ENCODE assay signal across 10 cellular contexts in genomic region chr17:19812407-19812806, GRCh38. TPM values are rescaled to one million over a fixed set of nuclear protein-coding genes. Genes with fewer than 3 reads are reported as not detected.
DNase-seq lines count a peak whose midpoint lies in the region; ATAC-seq and TF ChIP-seq lines count a peak whose summit lies in the region.
"Had no signal": no experiment of that assay in that cellular context is flagged by ENCODE, and none has a peak within 500 bp of the region (broad histone marks: within the 10 kb centered on the region; RNA-seq: fewer than 3 reads in every experiment).

No MANE protein-coding gene starts in this region.

- DNase-seq in A673 (ENCODE audit: low spot score), result peak; percentile 18
- DNase-seq in GM10266 (ENCODE audit: extremely low spot score), result no peak
- DNase-seq in Panc1 (ENCODE audit: low read depth, low spot score), result no peak
- peak; percentile 21 for DNase-seq in fibroblast of pulmonary artery (ENCODE audit: low read depth)
- DNase-seq in AG08395 (ENCODE audit: low spot score), result no peak
- no peak for DNase-seq in NCI-H1436 treated with DMSO at 0.1 percent for 48 hours (lab: John Stamatoyannopoulos, UW)
- DNase-seq: activated CD8-positive, alpha-beta memory T cell treated with anti-CD3 and anti-CD28 coated beads for 24 hours; effector CD8-positive, alpha-beta T cell had no signal

- ATAC-seq in Panc1, result no peak
- no peak for ATAC-seq in GM21526 (IDR thresholded peaks at IDR 0.05; ENCODE audit: low FRiP score, unreplicated experiment)
- no peak for ATAC-seq in GM19035 (IDR thresholded peaks at IDR 0.05; ENCODE audit: unreplicated experiment)

- H3K9me3 ChIP-seq in A673 (ENCODE audit: low read depth, low read length, poor library complexity, severe bottlenecking) (no peaks in the 10 kb centered on the region), Panc1 (ENCODE audit: control insufficient read depth, insufficient read depth, low read depth, low read length) (no peaks in the 10 kb centered on the region)

- in situ Hi-C loops in Panc1 (cut with HindIII; ENCODE audit: low pct_unique_long_range_greater_than_20kb, low sequenced_read_pairs), result no loop called here

- H3K4me1 ChIP-seq in A673 (ENCODE audit: insufficient read depth, low read length, poor library complexity, severe bottlenecking), result no peaks in the 10 kb centered on the region
- H3K4me1 ChIP-seq in Panc1 (ENCODE audit: control insufficient read depth, insufficient read depth, low read length), result no peaks in the 10 kb centered on the region

- H3K4me3 ChIP-seq in A673 (ENCODE audit: low read depth, low read length, poor library complexity, severe bottlenecking), result no peak overlapping the region
- no peak overlapping the region for H3K4me3 ChIP-seq in Panc1 (ENCODE audit: low read depth in 2 of 2, low read length in 2 of 2)
- H3K4me3 ChIP-seq in fibroblast of pulmonary artery (replicated peaks; ENCODE audit: low read depth, low read length), result no peak overlapping the region

- BruUV-seq in A673 (replicated peaks; lab: Mats Ljungman, UMichigan), result no TSS peak
- BruUV-seq in Panc1 (replicated peaks; lab: Mats Ljungman, UMichigan), result no TSS peak

- CTCF ChIA-PET in A673 (lab: Charles Lee) (no interaction called here), Panc1 (lab: Charles Lee) (interaction anchor here (1.2 kb wide), 1 partner anchor 46 kb away, joined by 5 read pairs; no protein-coding TSS in a partner anchor)

- intact Hi-C loops in A673 (cut with micrococcal nuclease; ENCODE audit: unreplicated experiment) (no loop called here), Panc1 (cut with micrococcal nuclease; ENCODE audit: unreplicated experiment) (no loop called here)

- H3K27me3 ChIP-seq in A673 (replicated peaks; ENCODE audit: insufficient read depth, low read depth, low read length, poor library complexity), result no peaks in the 10 kb centered on the region
- no peaks in the 10 kb centered on the region for H3K27me3 ChIP-seq in Panc1 (ENCODE audit: control insufficient read depth, insufficient read depth, low read length)

- peak; percentile 42 for TF ChIP-seq CTCF in A673 (conservative IDR thresholded peaks at IDR 0.05; ENCODE audit: low read depth, low read length)
- TF ChIP-seq CTCF in GM10266 (IDR thresholded peaks at IDR 0.05; ENCODE audit: control insufficient read depth, insufficient read depth, low read depth, missing control alignments), result peak; percentile 34
- peak; percentile 67 for TF ChIP-seq CTCF in Panc1 (IDR thresholded peaks at IDR 0.05)
- peak; percentile 43 for TF ChIP-seq CTCF in fibroblast of pulmonary artery (IDR thresholded peaks at IDR 0.05; ENCODE audit: low read length, missing control alignments)

- peaks cover 4% of the 10 kb centered on the region for H3K36me3 ChIP-seq in A673 (ENCODE audit: insufficient read depth, low read length, poor library complexity, severe bottlenecking)
- peaks cover 2% of the 10 kb centered on the region; the same call in 1 of the 2 replicates for H3K36me3 ChIP-seq in Panc1 (ENCODE audit: control insufficient read depth, insufficient read depth, low read length)

- POLR2A ChIA-PET in A673 (lab: Charles Lee; ENCODE audit: low non-redundant PET), result no interaction called here
- POLR2A ChIA-PET in Panc1 (lab: Charles Lee), result no interaction called here

- H3K27ac ChIP-seq in A673 (ENCODE audit: low read depth, low read length, poor library complexity, severe bottlenecking), result no peak overlapping the region
- H3K27ac ChIP-seq in Panc1 (ENCODE audit: low read length), result no peak overlapping the region

RNA-seq across cellular contexts. Expression of gene ULK2, which starts 55.3 kb away (rescaled TPM):
- total RNA-seq in A673 (2021) (12.9 and 15.6 TPM in 2 replicates), Panc1 (2021; ENCODE audit: unreplicated experiment) (22.8 TPM)
- 40.2 TPM for polyA plus RNA-seq in Panc1 (2012; ENCODE audit: insufficient read length)

Comparison
In these comparisons a context has a peak if more than half of its experiments do, and no peak if none do; other contexts are left out.
1. DNase-seq: peak in A673 (single experiment) and fibroblast of pulmonary artery (single experiment); none in GM10266 (single experiment), Panc1 (single experiment), AG08395 (single experiment) and NCI-H1436 treated with DMSO at 0.1 percent for 48 hours (single experiment).
2. Peak in every context shown above with its lines, with median percentiles within 50 percentile points of each other: CTCF ChIP-seq.